ENCODE assay signal across 1 cellular context in genomic region chr4:185425600-185426352, GRCh38.
TF ChIP-seq lines count a peak whose summit lies in the region.

TSS of gene UFSP2 (minus strand) at chr4:185425964. CDS start at chr4:185425868, 96 bp downstream.

TF ChIP-seq in HepG2, 621 proteins besides CTCF, POLR2A, EP300 and RAD21 (continued from another document and continues in another):
- TF ChIP-seq ZBED4 (CRISPR knock-in tag; IDR thresholded peaks at IDR 0.05; ENCODE audit: borderline replicate concordance) = peak; percentile 21; the same call in 1 of the 2 replicates
- TF ChIP-seq MAFK (conservative IDR thresholded peaks at IDR 0.05 in 1 of 2, IDR thresholded peaks at IDR 0.05 in 1 of 2; ENCODE audit: low read length in 2 of 2) = no peak
- TF ChIP-seq SIX4 (CRISPR knock-in tag; IDR thresholded peaks at IDR 0.05) = peak; percentile 24; the same call in 1 of the 2 replicates
- TF ChIP-seq HIVEP1 (CRISPR knock-in tag; IDR thresholded peaks at IDR 0.05) = peak; percentile 92
- TF ChIP-seq HOMEZ (CRISPR knock-in tag; IDR thresholded peaks at IDR 0.05; ENCODE audit: low read depth) = no peak
- peak; percentile 89 for TF ChIP-seq ARNTL (CRISPR knock-in tag; IDR thresholded peaks at IDR 0.05)
- no peak for TF ChIP-seq ZMAT5 (CRISPR knock-in tag; IDR thresholded peaks at IDR 0.05; ENCODE audit: borderline replicate concordance, low read depth)
- peak; percentile 21; the same call in 1 of the 2 replicates for TF ChIP-seq AHDC1 (CRISPR knock-in tag; IDR thresholded peaks at IDR 0.05; ENCODE audit: borderline replicate concordance)
- TF ChIP-seq ZNF639 (CRISPR knock-in tag; conservative IDR thresholded peaks at IDR 0.05) = peak; percentile 29; the same call in 1 of the 2 replicates
- no peak for TF ChIP-seq ZNF30 (CRISPR knock-in tag; IDR thresholded peaks at IDR 0.05)
- no peak for TF ChIP-seq PAWR (CRISPR knock-in tag; IDR thresholded peaks at IDR 0.05; ENCODE audit: borderline replicate concordance)
- TF ChIP-seq ZNF572 (CRISPR knock-in tag; IDR thresholded peaks at IDR 0.05) = no peak
- TF ChIP-seq TEAD3 (CRISPR knock-in tag; optimal IDR thresholded peaks at IDR 0.05; ENCODE audit: borderline replicate concordance) = peak; percentile 48
- TF ChIP-seq ZNF737 (CRISPR knock-in tag; IDR thresholded peaks at IDR 0.05; ENCODE audit: borderline replicate concordance) = no peak
- TF ChIP-seq ZNF501 (CRISPR knock-in tag; IDR thresholded peaks at IDR 0.05) = peak; percentile 72; the same call in 1 of the 2 replicates
- TF ChIP-seq HBP1 (CRISPR knock-in tag; IDR thresholded peaks at IDR 0.05; ENCODE audit: low read depth) = peak; percentile 82
- TF ChIP-seq ZNF564 (CRISPR knock-in tag; IDR thresholded peaks at IDR 0.05) = 0 out of 2 replicates have a peak, but pooled peaks have one; percentile 10
- TF ChIP-seq NCOA5 (CRISPR knock-in tag; IDR thresholded peaks at IDR 0.05) = no peak
- TF ChIP-seq DMTF1 (CRISPR knock-in tag; IDR thresholded peaks at IDR 0.05) = no peak
- TF ChIP-seq ZNF563 (CRISPR knock-in tag; IDR thresholded peaks at IDR 0.05) = peak; percentile 78; the same call in 1 of the 2 replicates
- no peak for TF ChIP-seq DDIT3 (CRISPR knock-in tag; IDR thresholded peaks at IDR 0.05)
- peak; percentile 54; the same call in 1 of the 2 replicates for TF ChIP-seq HMGXB3 (CRISPR knock-in tag; IDR thresholded peaks at IDR 0.05; ENCODE audit: borderline replicate concordance)
- TF ChIP-seq ZBTB43 (CRISPR knock-in tag; conservative IDR thresholded peaks at IDR 0.05) = no peak; the same call in 1 of the 2 replicates
- TF ChIP-seq PITX1 (CRISPR knock-in tag; IDR thresholded peaks at IDR 0.05) = peak; percentile 79; the same call in 1 of the 2 replicates
- TF ChIP-seq SOX13 (IDR thresholded peaks at IDR 0.05) = no peak
- peak in 1 of 2 experiments; percentile 60; a peak in 2 of 4 replicates for TF ChIP-seq SOX13 (CRISPR knock-in tag; conservative IDR thresholded peaks at IDR 0.05 in 1 of 2, IDR thresholded peaks at IDR 0.05 in 1 of 2)
- peak; percentile 76 for TF ChIP-seq SP4 (CRISPR knock-in tag; IDR thresholded peaks at IDR 0.05)
- TF ChIP-seq ZBTB38 (CRISPR knock-in tag; IDR thresholded peaks at IDR 0.05) = peak; percentile 46; the same call in 1 of the 2 replicates
